In genomic region chr17:77140166-77140877, GRCh38 we compare ENCODE assay signal across 8 cellular contexts. TPM values are rescaled to one million over a fixed set of nuclear protein-coding genes. Genes with fewer than 3 reads are reported as not detected.
A peak's percentile ranks its signal among the peaks of the same experiment; 100 is the strongest.
DNase-seq lines count a peak whose midpoint lies in the region; ATAC-seq and TF ChIP-seq lines count a peak whose summit lies in the region.

No MANE protein-coding gene starts in this region.

- H3K9me3 ChIP-seq in HUES48 (ENCODE audit: control insufficient read depth, insufficient read depth, low read length): peaks cover 5% of the 10 kb centered on the region
- H3K9me3 ChIP-seq in NT2/D1 (ENCODE audit: insufficient read depth, low read length): peaks cover 23% of the 10 kb centered on the region

- peak overlapping the region; percentile 93 for H3K27ac ChIP-seq in HUES48 (ENCODE audit: low read depth, low read length)

- H3K9ac ChIP-seq in HUES48 (ENCODE audit: low read depth, low read length) (peak overlapping the region; percentile 56), NT2/D1 (ENCODE audit: insufficient read length, low read depth) (peak overlapping the region; percentile 94)

- peaks cover 7% of the 10 kb centered on the region for H3K27me3 Mint-ChIP-seq in endothelial cell (ENCODE audit: unreplicated experiment)

- H3K27ac Mint-ChIP-seq in endothelial cell (ENCODE audit: unreplicated experiment): peak overlapping the region; percentile 85

- peak overlapping the region; percentile 62 for H3K4me3 ChIP-seq in HUES48 (ENCODE audit: low read depth, low read length)
- H3K4me3 ChIP-seq in NT2/D1 (ENCODE audit: insufficient read length, low read depth): peak overlapping the region; percentile 59

- H3K9me3 Mint-ChIP-seq in endothelial cell (ENCODE audit: unreplicated experiment): peaks cover 5% of the 10 kb centered on the region

- H3K36me3 Mint-ChIP-seq in endothelial cell (ENCODE audit: low read depth, unreplicated experiment): peaks cover 54% of the 10 kb centered on the region

- H3K27me3 ChIP-seq in HUES48 (ENCODE audit: control insufficient read depth, insufficient read depth, low read length) (no peaks in the 10 kb centered on the region), NT2/D1 (ENCODE audit: insufficient read depth, insufficient read length) (no peaks in the 10 kb centered on the region)

- H3K4me1 ChIP-seq in HUES48 (ENCODE audit: control insufficient read depth, insufficient read depth, low read length): peaks cover 4% of the 10 kb centered on the region
- no peaks in the 10 kb centered on the region for H3K4me1 ChIP-seq in NT2/D1 (ENCODE audit: insufficient read depth, insufficient read length)

- peaks cover 40% of the 10 kb centered on the region for H3K4me1 Mint-ChIP-seq in endothelial cell (ENCODE audit: unreplicated experiment)

- no peak for TF ChIP-seq CTCF in endothelial cell (IDR thresholded peaks at IDR 0.05; ENCODE audit: unreplicated experiment)

- ATAC-seq in GM21390 (IDR thresholded peaks at IDR 0.05; ENCODE audit: unreplicated experiment): peak; percentile 82

- peak; percentile 100 for DNase-seq in D341Med (ENCODE audit: low spot score)
- DNase-seq in NT2/D1 (ENCODE audit: low read depth, low spot score): peak; percentile 94
- peak; percentile 100 for DNase-seq in activated CD8-positive, alpha-beta memory T cell treated with anti-CD3 and anti-CD28 coated beads, Interleukin-2, amount 50 U/mL, for 4 hours
- peak; percentile 100 for DNase-seq in endothelial cell (ENCODE audit: low spot score)
- peak; percentile 99 for DNase-seq in midbrain (lab: John Stamatoyannopoulos, UW)
- peak; percentile 99 to 100 for DNase-seq in stimulated activated CD8-positive, alpha-beta memory T cell treated with anti-CD3 and anti-CD28 coated beads, Interleukin-15, amount 100 ng/mL, for 48 hours (ENCODE audit: low read depth in 2 of 2)

- peaks cover 22% of the 10 kb centered on the region for H3K36me3 ChIP-seq in HUES48 (ENCODE audit: control insufficient read depth, insufficient read depth, low read length)
- H3K36me3 ChIP-seq in NT2/D1 (ENCODE audit: insufficient read depth, insufficient read length, low read length): peaks cover 30% of the 10 kb centered on the region

- no peak overlapping the region for H3K4me3 Mint-ChIP-seq in endothelial cell (ENCODE audit: unreplicated experiment)

RNA-seq across cellular contexts. Expression of gene SEC14L1, which starts 0.4 kb away (rescaled TPM):
- total RNA-seq in endothelial cell (ENCODE audit: unreplicated experiment): 315 TPM

Comparison
In these comparisons a context has a peak if more than half of its experiments do, and no peak if none do; other contexts are left out.
1. Peak in every context shown above with its lines: DNase-seq, ATAC-seq, H3K4me3 ChIP-seq and H3K27ac ChIP-seq.